In the genomic region with DNA sequence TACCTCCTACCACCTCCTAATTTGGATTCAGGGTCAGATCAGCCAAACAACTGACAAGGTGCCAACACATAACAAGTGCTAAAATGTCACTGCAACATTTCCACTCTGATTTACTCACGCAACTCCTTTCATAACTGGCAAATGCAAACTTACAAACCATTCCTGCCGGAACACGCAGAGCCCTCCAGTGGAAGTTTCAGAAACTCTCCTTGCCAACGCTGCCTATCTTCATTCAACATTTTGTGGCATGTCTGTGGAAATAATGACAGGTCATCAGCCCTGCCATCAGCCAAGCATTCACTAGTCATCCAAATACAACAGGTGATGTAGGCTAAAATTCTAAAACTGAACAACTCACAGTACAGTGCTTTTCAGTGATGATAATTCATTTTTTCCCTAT, we compare ENCODE assay signal across 2 cellular contexts.
TF ChIP-seq lines count a peak whose summit lies in the region.

No MANE protein-coding gene starts in this region.

TF ChIP-seq in SK-N-SH, 30 proteins besides CTCF, POLR2A, EP300 and RAD21:
- TF ChIP-seq MEF2A (IDR thresholded peaks at IDR 0.05; ENCODE audit: borderline replicate concordance, low read depth) (no peak), JUND (IDR thresholded peaks at IDR 0.05) (no peak), SMC3 (IDR thresholded peaks at IDR 0.05; ENCODE audit: low read depth, low read length) (no peak)
TF ChIP-seq in SK-N-SH: peak in this region for 0.

TF ChIP-seq in SK-N-SH treated with all-trans-retinoic acid at 6 μM for 48 hours, 23 proteins besides CTCF, POLR2A, EP300 and RAD21:
- TF ChIP-seq, protein P1, sequence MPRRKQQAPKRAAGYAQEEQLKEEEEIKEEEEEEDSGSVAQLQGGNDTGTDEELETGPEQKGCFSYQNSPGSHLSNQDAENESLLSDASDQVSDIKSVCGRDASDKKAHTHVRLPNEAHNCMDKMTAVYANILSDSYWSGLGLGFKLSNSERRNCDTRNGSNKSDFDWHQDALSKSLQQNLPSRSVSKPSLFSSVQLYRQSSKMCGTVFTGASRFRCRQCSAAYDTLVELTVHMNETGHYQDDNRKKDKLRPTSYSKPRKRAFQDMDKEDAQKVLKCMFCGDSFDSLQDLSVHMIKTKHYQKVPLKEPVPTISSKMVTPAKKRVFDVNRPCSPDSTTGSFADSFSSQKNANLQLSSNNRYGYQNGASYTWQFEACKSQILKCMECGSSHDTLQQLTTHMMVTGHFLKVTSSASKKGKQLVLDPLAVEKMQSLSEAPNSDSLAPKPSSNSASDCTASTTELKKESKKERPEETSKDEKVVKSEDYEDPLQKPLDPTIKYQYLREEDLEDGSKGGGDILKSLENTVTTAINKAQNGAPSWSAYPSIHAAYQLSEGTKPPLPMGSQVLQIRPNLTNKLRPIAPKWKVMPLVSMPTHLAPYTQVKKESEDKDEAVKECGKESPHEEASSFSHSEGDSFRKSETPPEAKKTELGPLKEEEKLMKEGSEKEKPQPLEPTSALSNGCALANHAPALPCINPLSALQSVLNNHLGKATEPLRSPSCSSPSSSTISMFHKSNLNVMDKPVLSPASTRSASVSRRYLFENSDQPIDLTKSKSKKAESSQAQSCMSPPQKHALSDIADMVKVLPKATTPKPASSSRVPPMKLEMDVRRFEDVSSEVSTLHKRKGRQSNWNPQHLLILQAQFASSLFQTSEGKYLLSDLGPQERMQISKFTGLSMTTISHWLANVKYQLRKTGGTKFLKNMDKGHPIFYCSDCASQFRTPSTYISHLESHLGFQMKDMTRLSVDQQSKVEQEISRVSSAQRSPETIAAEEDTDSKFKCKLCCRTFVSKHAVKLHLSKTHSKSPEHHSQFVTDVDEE (CRISPR knock-in tag; IDR thresholded peaks at IDR 0.05) = no peak
- TF ChIP-seq, protein P2, sequence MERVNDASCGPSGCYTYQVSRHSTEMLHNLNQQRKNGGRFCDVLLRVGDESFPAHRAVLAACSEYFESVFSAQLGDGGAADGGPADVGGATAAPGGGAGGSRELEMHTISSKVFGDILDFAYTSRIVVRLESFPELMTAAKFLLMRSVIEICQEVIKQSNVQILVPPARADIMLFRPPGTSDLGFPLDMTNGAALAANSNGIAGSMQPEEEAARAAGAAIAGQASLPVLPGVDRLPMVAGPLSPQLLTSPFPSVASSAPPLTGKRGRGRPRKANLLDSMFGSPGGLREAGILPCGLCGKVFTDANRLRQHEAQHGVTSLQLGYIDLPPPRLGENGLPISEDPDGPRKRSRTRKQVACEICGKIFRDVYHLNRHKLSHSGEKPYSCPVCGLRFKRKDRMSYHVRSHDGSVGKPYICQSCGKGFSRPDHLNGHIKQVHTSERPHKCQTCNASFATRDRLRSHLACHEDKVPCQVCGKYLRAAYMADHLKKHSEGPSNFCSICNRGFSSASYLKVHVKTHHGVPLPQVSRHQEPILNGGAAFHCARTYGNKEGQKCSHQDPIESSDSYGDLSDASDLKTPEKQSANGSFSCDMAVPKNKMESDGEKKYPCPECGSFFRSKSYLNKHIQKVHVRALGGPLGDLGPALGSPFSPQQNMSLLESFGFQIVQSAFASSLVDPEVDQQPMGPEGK (CRISPR knock-in tag; IDR thresholded peaks at IDR 0.05; ENCODE audit: borderline replicate concordance) = no peak
- TF ChIP-seq, protein P3, sequence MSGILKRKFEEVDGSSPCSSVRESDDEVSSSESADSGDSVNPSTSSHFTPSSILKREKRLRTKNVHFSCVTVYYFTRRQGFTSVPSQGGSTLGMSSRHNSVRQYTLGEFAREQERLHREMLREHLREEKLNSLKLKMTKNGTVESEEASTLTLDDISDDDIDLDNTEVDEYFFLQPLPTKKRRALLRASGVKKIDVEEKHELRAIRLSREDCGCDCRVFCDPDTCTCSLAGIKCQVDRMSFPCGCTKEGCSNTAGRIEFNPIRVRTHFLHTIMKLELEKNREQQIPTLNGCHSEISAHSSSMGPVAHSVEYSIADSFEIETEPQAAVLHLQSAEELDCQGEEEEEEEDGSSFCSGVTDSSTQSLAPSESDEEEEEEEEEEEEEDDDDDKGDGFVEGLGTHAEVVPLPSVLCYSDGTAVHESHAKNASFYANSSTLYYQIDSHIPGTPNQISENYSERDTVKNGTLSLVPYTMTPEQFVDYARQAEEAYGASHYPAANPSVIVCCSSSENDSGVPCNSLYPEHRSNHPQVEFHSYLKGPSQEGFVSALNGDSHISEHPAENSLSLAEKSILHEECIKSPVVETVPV (CRISPR knock-in tag; IDR thresholded peaks at IDR 0.05) = no peak
- TF ChIP-seq ISL1 (CRISPR knock-in tag; IDR thresholded peaks at IDR 0.05) (no peak), ZC3H10 (CRISPR knock-in tag; IDR thresholded peaks at IDR 0.05) (no peak), TOX (CRISPR knock-in tag; IDR thresholded peaks at IDR 0.05; ENCODE audit: borderline replicate concordance) (no peak)
- TF ChIP-seq, protein P4, sequence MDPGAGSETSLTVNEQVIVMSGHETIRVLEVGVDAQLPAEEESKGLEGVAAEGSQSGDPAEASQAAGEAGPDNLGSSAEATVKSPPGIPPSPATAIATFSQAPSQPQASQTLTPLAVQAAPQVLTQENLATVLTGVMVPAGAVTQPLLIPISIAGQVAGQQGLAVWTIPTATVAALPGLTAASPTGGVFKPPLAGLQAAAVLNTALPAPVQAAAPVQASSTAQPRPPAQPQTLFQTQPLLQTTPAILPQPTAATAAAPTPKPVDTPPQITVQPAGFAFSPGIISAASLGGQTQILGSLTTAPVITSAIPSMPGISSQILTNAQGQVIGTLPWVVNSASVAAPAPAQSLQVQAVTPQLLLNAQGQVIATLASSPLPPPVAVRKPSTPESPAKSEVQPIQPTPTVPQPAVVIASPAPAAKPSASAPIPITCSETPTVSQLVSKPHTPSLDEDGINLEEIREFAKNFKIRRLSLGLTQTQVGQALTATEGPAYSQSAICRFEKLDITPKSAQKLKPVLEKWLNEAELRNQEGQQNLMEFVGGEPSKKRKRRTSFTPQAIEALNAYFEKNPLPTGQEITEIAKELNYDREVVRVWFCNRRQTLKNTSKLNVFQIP (CRISPR knock-in tag; IDR thresholded peaks at IDR 0.05; ENCODE audit: borderline replicate concordance, low read depth) = no peak
